In the genomic region with DNA sequence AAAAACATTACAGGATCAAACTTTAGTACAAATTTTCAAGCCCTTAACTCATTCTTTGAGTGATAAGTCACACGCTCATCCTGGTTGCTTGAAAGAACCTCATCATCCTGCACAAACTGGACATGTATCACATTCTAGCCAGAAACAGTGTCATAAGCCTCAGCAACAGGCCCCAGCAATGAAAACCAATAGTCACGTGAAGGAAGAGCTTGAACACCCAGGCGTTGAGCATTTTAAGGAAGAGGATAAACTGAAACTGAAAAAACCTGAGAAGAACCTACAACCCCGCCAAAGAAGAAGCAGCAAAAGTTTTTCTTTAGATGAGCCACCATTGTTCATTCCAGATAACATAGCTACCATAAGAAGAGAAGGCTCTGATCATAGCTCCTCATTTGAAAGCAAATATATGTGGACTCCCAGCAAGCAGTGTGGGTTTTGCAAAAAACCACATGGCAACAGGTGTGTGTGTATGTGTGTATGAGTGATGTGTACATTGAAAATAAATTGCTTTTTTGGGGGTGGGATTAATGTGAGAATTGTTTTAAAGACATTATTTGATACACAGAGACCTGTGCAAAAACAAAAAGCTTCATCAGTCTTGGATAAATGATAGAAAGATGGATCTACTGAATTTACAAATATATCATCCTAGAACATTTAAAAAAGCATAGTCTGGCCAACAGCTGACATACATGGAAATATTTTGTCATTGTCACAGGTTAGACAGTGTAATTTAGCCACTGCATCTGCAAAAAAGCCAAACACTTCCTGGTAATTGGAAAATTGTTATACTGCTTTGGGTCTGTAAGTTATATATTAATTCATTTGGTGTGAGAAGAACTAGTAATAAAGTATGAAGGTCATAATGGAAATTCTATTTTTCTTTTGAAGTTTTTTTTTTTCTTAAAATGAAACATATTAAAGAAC, we compare ENCODE assay signal across 9 cellular contexts. TPM values are rescaled to one million over a fixed set of nuclear protein-coding genes. Genes with fewer than 3 reads are reported as not detected.
DNase-seq lines count a peak whose midpoint lies in the region; ATAC-seq, FAIRE-seq and TF ChIP-seq lines count a peak whose summit lies in the region.
"Had no signal": no experiment of that assay in that cellular context is flagged by ENCODE, and none has a peak within 500 bp of the region (broad histone marks: within the 10 kb centered on the region; RNA-seq: fewer than 3 reads in every experiment).

No MANE protein-coding gene starts in this region.

- 98% methylated on average over 4 of the region's 4 CpGs for WGBS in HepG2 (ENCODE audit: low lambda C conversion rate)

- no peak overlapping the region for H3K27ac ChIP-seq in HepG2 (ENCODE audit: extremely low read length, insufficient read depth, low read length)

- H3K4me2 ChIP-seq in HepG2 (ENCODE audit: low read depth, low read length): no peak overlapping the region

- no peak overlapping the region for H2AFZ ChIP-seq in HepG2 (ENCODE audit: low read length)

- no peak for TF ChIP-seq RAD21 in HepG2 (CRISPR knock-in tag; IDR thresholded peaks at IDR 0.05)

- no peak overlapping the region for H3K9ac ChIP-seq in HepG2 (ENCODE audit: insufficient read depth, low read depth, low read length)

- BruUV-seq in HepG2 (replicated peaks; lab: Mats Ljungman, UMichigan): TSS peak; percentile 27

- CTCF ChIA-PET in HepG2 (lab: Yijun Ruan, JAX; ENCODE audit: low intra/inter-chr PET ratio, low total read pairs): no interaction called here

- in situ Hi-C loops in HepG2 (cut with HindIII; ENCODE audit: extremely low pct_ligation_motif_present, low pct_unique_long_range_greater_than_20kb): no loop called here

- H3K27me3 ChIP-seq in HepG2 (ENCODE audit: control insufficient read depth in 1 of 2, insufficient read depth in 2 of 2, low read length in 2 of 2): no peaks in the 10 kb centered on the region

- TF ChIP-seq EP300 in HepG2 (IDR thresholded peaks at IDR 0.05; ENCODE audit: low read depth in 2 of 2, low read length in 2 of 2): no peak
- no peak for TF ChIP-seq EP300 in HepG2 (CRISPR knock-in tag; IDR thresholded peaks at IDR 0.05; ENCODE audit: borderline replicate concordance)

- no peaks in the 10 kb centered on the region for H3K9me3 ChIP-seq in HepG2 (ENCODE audit: low read length)

- peaks cover 9 to 50% of the 10 kb centered on the region in 2 experiments for H3K36me3 ChIP-seq in HepG2 (replicated peaks in 1 of 2; ENCODE audit: control insufficient read depth in 1 of 2, insufficient read depth in 2 of 2, low read length in 2 of 2)

- no peak overlapping the region for H3K4me3 ChIP-seq in HepG2 (replicated peaks in 1 of 3; ENCODE audit: insufficient read depth in 1 of 3, low read depth in 2 of 3, low read length in 3 of 3)

- no peak for TF ChIP-seq CTCF in HepG2 (CRISPR knock-in tag; IDR thresholded peaks at IDR 0.05)

- DNase-seq in HepG2 (ENCODE audit: low spot score) (no peak), SHP77 (lab: John Stamatoyannopoulos, UW) (no peak), NCI-H2029 treated with DMSO at 0.1 percent for 48 hours (lab: John Stamatoyannopoulos, UW) (no peak)
- DNase-seq in NK-92 treated with Interleukin-12 subunit alpha and Interleukin-12 subunit beta, amount 100 ng/mL, for 24 hours (lab: John Stamatoyannopoulos, UW): no peak
- DNase-seq in activated CD4-positive, alpha-beta T cell treated with anti-CD3 and anti-CD28 coated beads for 4 hours: no peak

- ATAC-seq in GM18511 (IDR thresholded peaks at IDR 0.05; ENCODE audit: unreplicated experiment) (peak; percentile 90), GM21619 (IDR thresholded peaks at IDR 0.05; ENCODE audit: unreplicated experiment) (peak; percentile 87), HG03565 (IDR thresholded peaks at IDR 0.05; ENCODE audit: unreplicated experiment) (peak; percentile 87), HepG2 (no peak)

- intact Hi-C loops in HepG2 (cut with micrococcal nuclease; ENCODE audit: unreplicated experiment): loop anchor here (2.0 to 10.0 kb wide), 2 partner anchors 23 to 331 kb away; no protein-coding TSS in a partner anchor

- TF ChIP-seq POLR2A in HepG2 (IDR thresholded peaks at IDR 0.05; ENCODE audit: insufficient read depth in 1 of 2, low read depth in 2 of 2, low read length in 2 of 2): no peak

- H3K79me2 ChIP-seq in HepG2 (ENCODE audit: insufficient read depth, low read length): peaks cover 26% of the 10 kb centered on the region

- H4K20me1 ChIP-seq in HepG2 (ENCODE audit: insufficient read depth, low read length): no peaks in the 10 kb centered on the region

- no peaks in the 10 kb centered on the region for H3K4me1 ChIP-seq in HepG2 (ENCODE audit: insufficient read depth, low read length)

- POLR2A ChIA-PET in HepG2 (lab: Yijun Ruan, JAX): no interaction called here

- FAIRE-seq in HepG2 (lab: Jason Lieb, UNC): no peak
- FAIRE-seq: bronchial epithelial cell had no signal

TF ChIP-seq in HepG2, 621 proteins besides CTCF, POLR2A, EP300 and RAD21:
- TF ChIP-seq SIX4 (CRISPR knock-in tag; IDR thresholded peaks at IDR 0.05) (no peak), ZNF564 (CRISPR knock-in tag; IDR thresholded peaks at IDR 0.05) (no peak), NR3C1 (CRISPR knock-in tag; IDR thresholded peaks at IDR 0.05) (no peak), BORCS8-MEF2B (CRISPR knock-in tag; IDR thresholded peaks at IDR 0.05) (no peak), SKI (IDR thresholded peaks at IDR 0.05; ENCODE audit: partially characterized antibody) (no peak), RBM22 (optimal IDR thresholded peaks at IDR 0.05; ENCODE audit: low read length) (peak; percentile 43)
- TF ChIP-seq, protein P1, sequence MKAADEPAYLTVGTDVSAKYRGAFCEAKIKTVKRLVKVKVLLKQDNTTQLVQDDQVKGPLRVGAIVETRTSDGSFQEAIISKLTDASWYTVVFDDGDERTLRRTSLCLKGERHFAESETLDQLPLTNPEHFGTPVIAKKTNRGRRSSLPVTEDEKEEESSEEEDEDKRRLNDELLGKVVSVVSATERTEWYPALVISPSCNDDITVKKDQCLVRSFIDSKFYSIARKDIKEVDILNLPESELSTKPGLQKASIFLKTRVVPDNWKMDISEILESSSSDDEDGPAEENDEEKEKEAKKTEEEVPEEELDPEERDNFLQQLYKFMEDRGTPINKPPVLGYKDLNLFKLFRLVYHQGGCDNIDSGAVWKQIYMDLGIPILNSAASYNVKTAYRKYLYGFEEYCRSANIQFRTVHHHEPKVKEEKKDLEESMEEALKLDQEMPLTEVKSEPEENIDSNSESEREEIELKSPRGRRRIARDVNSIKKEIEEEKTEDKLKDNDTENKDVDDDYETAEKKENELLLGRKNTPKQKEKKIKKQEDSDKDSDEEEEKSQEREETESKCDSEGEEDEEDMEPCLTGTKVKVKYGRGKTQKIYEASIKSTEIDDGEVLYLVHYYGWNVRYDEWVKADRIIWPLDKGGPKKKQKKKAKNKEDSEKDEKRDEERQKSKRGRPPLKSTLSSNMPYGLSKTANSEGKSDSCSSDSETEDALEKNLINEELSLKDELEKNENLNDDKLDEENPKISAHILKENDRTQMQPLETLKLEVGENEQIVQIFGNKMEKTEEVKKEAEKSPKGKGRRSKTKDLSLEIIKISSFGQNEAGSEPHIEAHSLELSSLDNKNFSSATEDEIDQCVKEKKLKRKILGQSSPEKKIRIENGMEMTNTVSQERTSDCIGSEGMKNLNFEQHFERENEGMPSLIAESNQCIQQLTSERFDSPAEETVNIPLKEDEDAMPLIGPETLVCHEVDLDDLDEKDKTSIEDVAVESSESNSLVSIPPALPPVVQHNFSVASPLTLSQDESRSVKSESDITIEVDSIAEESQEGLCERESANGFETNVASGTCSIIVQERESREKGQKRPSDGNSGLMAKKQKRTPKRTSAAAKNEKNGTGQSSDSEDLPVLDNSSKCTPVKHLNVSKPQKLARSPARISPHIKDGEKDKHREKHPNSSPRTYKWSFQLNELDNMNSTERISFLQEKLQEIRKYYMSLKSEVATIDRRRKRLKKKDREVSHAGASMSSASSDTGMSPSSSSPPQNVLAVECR (CRISPR knock-in tag; IDR thresholded peaks at IDR 0.05; ENCODE audit: borderline replicate concordance): no peak
- TF ChIP-seq, protein P2, sequence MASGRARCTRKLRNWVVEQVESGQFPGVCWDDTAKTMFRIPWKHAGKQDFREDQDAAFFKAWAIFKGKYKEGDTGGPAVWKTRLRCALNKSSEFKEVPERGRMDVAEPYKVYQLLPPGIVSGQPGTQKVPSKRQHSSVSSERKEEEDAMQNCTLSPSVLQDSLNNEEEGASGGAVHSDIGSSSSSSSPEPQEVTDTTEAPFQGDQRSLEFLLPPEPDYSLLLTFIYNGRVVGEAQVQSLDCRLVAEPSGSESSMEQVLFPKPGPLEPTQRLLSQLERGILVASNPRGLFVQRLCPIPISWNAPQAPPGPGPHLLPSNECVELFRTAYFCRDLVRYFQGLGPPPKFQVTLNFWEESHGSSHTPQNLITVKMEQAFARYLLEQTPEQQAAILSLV (CRISPR knock-in tag; IDR thresholded peaks at IDR 0.05; ENCODE audit: borderline replicate concordance): no peak

RNA-seq across cellular contexts. Expression of a gene that starts 50.1 kb away (rescaled TPM):
- total RNA-seq in HepG2 (2016; rRNA removed; fragmentation: Illumina TruSeq; extraction: Trizol): 70.4 and 96.2 TPM in 2 replicates
- 12.4 and 15.1 TPM in 2 replicates for total RNA-seq in HepG2 (2016; cell fraction: cytosol; rRNA removed; fragmentation: Illumina TruSeq; extraction: Trizol; ENCODE audit: low read depth)
- total RNA-seq in HepG2 (2016; cell fraction: insoluble cytoplasmic fraction; rRNA removed; fragmentation: Illumina TruSeq; extraction: Trizol): 65.9 and 83.2 TPM in 2 replicates
- 28.6 and 32.3 TPM in 2 replicates for total RNA-seq in HepG2 (2016; cell fraction: membrane; rRNA removed; fragmentation: Illumina TruSeq; extraction: Trizol)
- 158 and 181 TPM in 2 replicates for total RNA-seq in HepG2 (2016; cell fraction: nucleus; rRNA removed; fragmentation: Illumina TruSeq; extraction: Trizol)
- 14.9 and 19.8 TPM in 2 replicates for polyA plus RNA-seq in HepG2 (2011; rRNA removed)
- polyA plus RNA-seq in HepG2 (2011; cell fraction: cytosol; rRNA removed): 8.2 and 12.4 TPM in 2 replicates
- polyA plus RNA-seq in HepG2 (2011; cell fraction: nucleus; rRNA removed): 16.7 and 17.3 TPM in 2 replicates
- 34.1 and 42.7 TPM in 2 replicates for polyA plus RNA-seq in HepG2 (2012)
- polyA plus RNA-seq in HepG2 (2016; cell fraction: cytosol; fragmentation: Illumina TruSeq; extraction: Trizol; ENCODE audit: low read depth): 0.59 and 0.80 TPM in 2 replicates
- polyA plus RNA-seq in HepG2 (2016; cell fraction: insoluble cytoplasmic fraction; fragmentation: Illumina TruSeq; extraction: Trizol; ENCODE audit: low read depth): 38.7 and 39.9 TPM in 2 replicates
- polyA plus RNA-seq in HepG2 (2016; cell fraction: membrane; fragmentation: Illumina TruSeq; extraction: Trizol; ENCODE audit: low read depth): 2.3 and 2.9 TPM in 2 replicates
- polyA plus RNA-seq in HepG2 (2016; cell fraction: nucleus; fragmentation: Illumina TruSeq; extraction: Trizol; ENCODE audit: insufficient read depth, low read depth): 68.3 and 69.3 TPM in 2 replicates
- polyA minus RNA-seq in HepG2 (2011; rRNA and poly(A)+ RNA removed; ENCODE audit: low replicate concordance): 20.9 and 41.8 TPM in 2 replicates
- 57.3 and 65.6 TPM in 2 replicates for polyA minus RNA-seq in HepG2 (2011; cell fraction: cytosol; rRNA and poly(A)+ RNA removed)
- 272 and 293 TPM in 2 replicates for polyA minus RNA-seq in HepG2 (2011; cell fraction: nucleus; rRNA and poly(A)+ RNA removed)
